Comparison of ENCODE assay signal across 9 cellular contexts in the genomic region with DNA sequence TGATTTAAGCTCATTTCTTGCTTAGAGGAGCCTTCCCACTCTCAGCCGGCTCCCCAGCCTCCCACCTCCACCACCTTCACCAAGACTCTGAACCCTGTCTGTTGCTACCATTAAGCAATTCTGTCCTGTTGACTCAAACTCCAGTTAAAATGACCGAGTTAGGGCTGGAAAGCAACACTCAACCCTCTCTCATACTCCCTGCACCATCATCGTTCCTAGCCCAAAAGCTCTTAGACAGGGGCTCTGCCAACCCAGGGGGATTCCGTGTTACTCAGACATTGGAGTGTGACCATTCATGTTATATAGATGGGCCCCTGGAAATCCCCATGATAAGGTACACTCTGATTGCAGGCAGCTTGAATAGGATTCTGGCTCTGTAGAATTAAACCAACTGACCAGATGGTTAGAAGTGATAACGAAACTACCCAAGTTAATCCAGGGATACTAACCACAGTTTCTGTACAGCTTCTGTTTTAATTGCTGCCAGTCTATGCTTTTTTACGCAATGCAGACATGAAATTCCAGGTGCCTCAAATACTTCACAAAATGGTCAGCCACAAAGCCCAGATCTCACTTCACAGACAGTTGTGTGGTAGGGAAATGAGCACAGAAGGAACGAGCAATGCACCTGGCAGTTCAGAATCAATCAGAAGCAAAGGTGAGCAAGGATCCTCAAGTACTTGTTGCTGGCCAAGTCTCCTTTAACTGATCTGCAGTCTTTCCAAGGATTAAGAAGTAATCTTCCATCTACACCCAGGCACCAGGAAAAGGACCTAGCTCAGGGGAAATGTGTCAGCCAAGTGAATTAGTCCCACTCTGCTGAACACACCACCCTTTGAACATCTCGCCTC. TPM values are rescaled to one million over a fixed set of nuclear protein-coding genes. Genes with fewer than 3 reads are reported as not detected.
DNase-seq lines count a peak whose midpoint lies in the region; ATAC-seq and TF ChIP-seq lines count a peak whose summit lies in the region.
"Had no signal": no experiment of that assay in that cellular context is flagged by ENCODE, and none has a peak within 500 bp of the region (broad histone marks: within the 10 kb centered on the region; RNA-seq: fewer than 3 reads in every experiment).

No MANE protein-coding gene starts in this region.

- intact Hi-C loops in stomach (cut with DNase I; ENCODE audit: low total_unique reads): loop anchor here (10.0 kb wide), 1 partner anchor 432 kb away; no protein-coding TSS in a partner anchor
- intact Hi-C loops in left cardiac atrium (cut with DNase I): loop anchor here in 1 of 2 donors (10.0 kb wide), 1 partner anchor 438 kb away; no protein-coding TSS in a partner anchor

- POLR2A ChIA-PET in AG04450 (lab: Yijun Ruan, JAX): no interaction called here

- DNase-seq in AG04450 (ENCODE audit: low read depth, low spot score) (no peak), NCI-H524 treated with DMSO at 0.1 percent for 48 hours (lab: John Stamatoyannopoulos, UW) (peak; percentile 80), epithelial cell of proximal tubule (ENCODE audit: low read depth) (no peak), stomach (no peak), H7 (no peak), NCI-H1436 treated with DMSO at 0.1 percent for 48 hours (lab: John Stamatoyannopoulos, UW) (no peak), left cardiac atrium (no peak)

- peaks cover 60% of the 10 kb centered on the region for H3K27me3 ChIP-seq in AG04450 (ENCODE audit: control insufficient read depth, insufficient read depth, low read length)
- peaks cover 6 to 65% (median 46%) of the 10 kb centered on the region in 3 donors for H3K27me3 ChIP-seq in stomach
- H3K27me3 ChIP-seq in H7 (ENCODE audit: control insufficient read depth, insufficient read depth, low read length): peaks cover 51% of the 10 kb centered on the region

- no peak for TF ChIP-seq POLR2A in stomach (IDR thresholded peaks at IDR 0.05)

- H3K36me3 ChIP-seq in stomach: no peaks in the 10 kb centered on the region
- H3K36me3 ChIP-seq in H7 (replicated peaks; ENCODE audit: control insufficient read depth, insufficient read depth, low read length): no peaks in the 10 kb centered on the region
- H3K36me3 ChIP-seq: cardiac muscle cell had no signal

- TF ChIP-seq CTCF in AG04450 (IDR thresholded peaks at IDR 0.05; ENCODE audit: low read depth, low read length) (no peak), epithelial cell of proximal tubule (conservative IDR thresholded peaks at IDR 0.05; ENCODE audit: low read depth, low read length) (no peak), stomach (IDR thresholded peaks at IDR 0.05) (no peak)

- WGBS in stomach, 5 donors: 45 to 62% (median 50%) methylated on average over 8 of the region's 8 CpGs

- CTCF ChIA-PET in AG04450 (lab: Charles Lee): interaction anchor here (0.7 to 3.5 kb wide), 7 partner anchors 11 to 607 kb away, joined by 3 to 14 read pairs (median 6); no protein-coding TSS in a partner anchor

- ATAC-seq in GM18868 (IDR thresholded peaks at IDR 0.05; ENCODE audit: unreplicated experiment) (peak; percentile 66), left cardiac atrium (no peak)

- no peaks in the 10 kb centered on the region; the same call in 1 of the 2 replicates for H3K9me3 ChIP-seq in AG04450 (ENCODE audit: control insufficient read depth, insufficient read depth, low read length)
- no peaks in the 10 kb centered on the region for H3K9me3 ChIP-seq in stomach

- H3K27ac ChIP-seq in AG04450 (ENCODE audit: low read depth, low read length) (no peak overlapping the region), stomach (peak overlapping the region in 1 of 5 donors; percentile 32)
- H3K27ac ChIP-seq: cardiac muscle cell had no signal

- no peak for TF ChIP-seq EP300 in stomach (IDR thresholded peaks at IDR 0.05)

- peak overlapping the region; percentile 57 for H3K4me3 ChIP-seq in AG04450 (ENCODE audit: low read depth, low read length)
- H3K4me3 ChIP-seq in epithelial cell of proximal tubule (ENCODE audit: low read depth, low read length): peak overlapping the region; percentile 50
- H3K4me3 ChIP-seq in stomach: peak overlapping the region; percentile 46 to 60 (median 54)
- no peak overlapping the region; the same call in 1 of the 2 replicates for H3K4me3 ChIP-seq in H7 (ENCODE audit: insufficient read depth, low read depth, low read length)

- H3K4me1 ChIP-seq in stomach: peaks cover 23 to 43% (median 33%) of the 10 kb centered on the region in 4 donors

RNA-seq across cellular contexts. Expression of a gene that starts 2.1 kb away (rescaled TPM):
- polyA plus RNA-seq in AG04450 (2011; rRNA removed) (0.11 and 0.15 TPM in 2 replicates), stomach (under 1 TPM; 0.38 to 0.76 (median 0.62) TPM)
- 0.22 and 0.28 TPM in 2 replicates for polyA minus RNA-seq in AG04450 (2011; rRNA and poly(A)+ RNA removed)
- total RNA-seq in epithelial cell of proximal tubule (under 0.01 TPM in 1 of 2 replicates, not detected in the other), stomach (10 to 100 TPM in 1 of 5 donors, 1 to 10 TPM in 2, under 1 TPM in 2; under 0.01 to 21.1 (median 1.1) TPM), left cardiac atrium (1 to 10 TPM; 1.2 TPM)
- 1.3 and 2.5 TPM in 2 replicates for total RNA-seq in H7 (2014; rRNA removed; shearing (Covaris generic))

RNA-seq across cellular contexts. Expression of a gene that starts 25.9 kb away (rescaled TPM):
- polyA plus RNA-seq in AG04450 (2011; rRNA removed) (30.2 and 36.9 TPM in 2 replicates), stomach (10 to 100 TPM; 11.6 to 18.0 (median 15.4) TPM)
- polyA minus RNA-seq in AG04450 (2011; rRNA and poly(A)+ RNA removed): 42.8 and 59.6 TPM in 2 replicates
- total RNA-seq in epithelial cell of proximal tubule (11.6 and 19.6 TPM in 2 replicates), stomach (10 to 100 TPM; 13.4 to 68.9 (median 25.9) TPM), left cardiac atrium (10 to 100 TPM; 37.4 to 39.6 TPM)
- 12.9 and 20.4 TPM in 2 replicates for total RNA-seq in H7 (2014; rRNA removed; shearing (Covaris generic))
